Comparison of ENCODE assay signal across 8 cellular contexts in genomic region chr7:35037211-35037525, GRCh38. TPM values are rescaled to one million over a fixed set of nuclear protein-coding genes. Genes with fewer than 3 reads are reported as not detected.
DNase-seq lines count a peak whose midpoint lies in the region; ATAC-seq and TF ChIP-seq lines count a peak whose summit lies in the region.

DPY19L1 (minus strand) TSS chr7:35037485; CDS start chr7:35037394, 91 bp downstream.

- TF ChIP-seq CTCF in MCF 10A (IDR thresholded peaks at IDR 0.05; ENCODE audit: unreplicated experiment) (no peak), lower leg skin (IDR thresholded peaks at IDR 0.05) (no peak)

- no peak for TF ChIP-seq POLR2A in lower leg skin (IDR thresholded peaks at IDR 0.05)

- peaks cover 11% of the 10 kb centered on the region for H3K27me3 Mint-ChIP-seq in MCF 10A (ENCODE audit: insufficient read depth, unreplicated experiment)

- H3K36me3 ChIP-seq in thymus (ENCODE audit: control insufficient read depth, insufficient read depth) = no peaks in the 10 kb centered on the region

- H3K9me3 ChIP-seq in thymus (ENCODE audit: control insufficient read depth) = no peaks in the 10 kb centered on the region

- H3K4me1 ChIP-seq in thymus (ENCODE audit: control insufficient read depth, insufficient read depth, low read length) = peaks cover 5% of the 10 kb centered on the region

- intact Hi-C loops in MCF 10A (cut with micrococcal nuclease) (loop anchor here (5.0 to 10.0 kb wide), 4 partner anchors 35 to 715 kb away; no protein-coding TSS in a partner anchor), lower leg skin (cut with DNase I; ENCODE audit: low total_unique reads) (no loop called here)

- H3K4me3 ChIP-seq in lower leg skin (ENCODE audit: low read depth, poor library complexity, severe bottlenecking) = peak within 1 kb of the TSS; percentile 85
- H3K4me3 ChIP-seq in thymus (ENCODE audit: low read length) = peak within 1 kb of the TSS; percentile 88

- whole genome bisulfite sequencing in lower leg skin, 2 donors = 0% methylated on average over 18 of the region's 48 CpGs; no CpG with 5 or more reads in 1 of the 2 donors
- under 1% methylated on average over 48 of the region's 48 CpGs for WGBS in thymus

- H3K4me3 Mint-ChIP-seq in MCF 10A (ENCODE audit: unreplicated experiment) = peak within 1 kb of the TSS; percentile 90

- POLR2A ChIA-PET in MCF 10A (lab: Yijun Ruan, JAX) = interaction anchor here (0.6 to 1.6 kb wide), 2 partner anchors 15 to 719 kb away, joined by 3 to 5 read pairs; no protein-coding TSS in a partner anchor

- CTCF ChIA-PET in MCF 10A (lab: Yijun Ruan, JAX) = interaction anchor here (0.6 to 0.8 kb wide), 2 partner anchors 18 to 186 kb away, joined by 3 read pairs; no protein-coding TSS in a partner anchor

- BruUV-seq in MCF 10A (replicated peaks; lab: Mats Ljungman, UMichigan) = no TSS peak

- DNase-seq in MCF 10A (ENCODE audit: unreplicated experiment) = no peak
- DNase-seq in lower leg skin (ENCODE audit: low spot score in 2 of 2) = no peak
- no peak for DNase-seq in DMS153 treated with DMSO at 0.1 percent for 48 hours (lab: John Stamatoyannopoulos, UW; ENCODE audit: unreplicated experiment)
- no peak for DNase-seq in amniotic stem cell (lab: John Stamatoyannopoulos, UW)

- peaks cover 20% of the 10 kb centered on the region for H3K4me1 Mint-ChIP-seq in MCF 10A (ENCODE audit: insufficient read depth, unreplicated experiment)

- ATAC-seq in GM18858 (IDR thresholded peaks at IDR 0.05; ENCODE audit: unreplicated experiment) (peak; percentile 18), HG03439 (IDR thresholded peaks at IDR 0.05; ENCODE audit: unreplicated experiment) (peak; percentile 28), HG03045 (IDR thresholded peaks at IDR 0.05; ENCODE audit: unreplicated experiment) (no peak)

- peak within 1 kb of the TSS; percentile 77 for H3K27ac Mint-ChIP-seq in MCF 10A (ENCODE audit: low read depth, unreplicated experiment)

- peaks cover 6% of the 10 kb centered on the region for H3K36me3 Mint-ChIP-seq in MCF 10A (ENCODE audit: insufficient read depth, unreplicated experiment)

- no peaks in the 10 kb centered on the region for H3K9me3 Mint-ChIP-seq in MCF 10A (ENCODE audit: unreplicated experiment)

- no peaks in the 10 kb centered on the region for H3K27me3 ChIP-seq in thymus (ENCODE audit: control insufficient read depth, insufficient read depth)

- peak within 1 kb of the TSS; percentile 89 for H3K27ac ChIP-seq in thymus (ENCODE audit: low read depth)

RNA-seq across cellular contexts. Expression of gene DPY19L1, which starts in this region (rescaled TPM):
- total RNA-seq in MCF 10A (2022) = 9.0 and 18.5 TPM in 2 replicates
- total RNA-seq in lower leg skin = 1 to 10 TPM; 3.8 to 7.3 (median 5.0) TPM
- 5.5 TPM for polyA plus RNA-seq in thymus
